Comparison of ENCODE assay signal across 20 cellular contexts in genomic region chr3:129487183-129487867, GRCh38. TPM values are rescaled to one million over a fixed set of nuclear protein-coding genes. Genes with fewer than 3 reads are reported as not detected.
DNase-seq lines count a peak whose midpoint lies in the region; ATAC-seq and TF ChIP-seq lines count a peak whose summit lies in the region.
"Had no signal": no experiment of that assay in that cellular context is flagged by ENCODE, and none has a peak within 500 bp of the region (broad histone marks: within the 10 kb centered on the region; RNA-seq: fewer than 3 reads in every experiment).

No MANE protein-coding gene starts in this region.

- no peak overlapping the region for H4K8ac ChIP-seq in mesenchymal stem cell (ENCODE audit: low read length)

- peak overlapping the region in 1 of 2 experiments; percentile 28 for H3K18ac ChIP-seq in mesenchymal stem cell (ENCODE audit: low read depth in 1 of 2, low read length in 2 of 2)

- no peak overlapping the region for H3K14ac ChIP-seq in mesenchymal stem cell (ENCODE audit: low read length in 2 of 2)

- no peaks in the 10 kb centered on the region for H3K9me2 ChIP-seq in GM23248 (ENCODE audit: insufficient read depth)

- intact Hi-C loops in ascending aorta (cut with DNase I): no loop called here

- H3K79me2 ChIP-seq in GM23248 (ENCODE audit: insufficient read depth): no peaks in the 10 kb centered on the region

- H3K4me3 ChIP-seq in GM23248 (no peak overlapping the region), ascending aorta (no peak overlapping the region), mesenchymal stem cell (ENCODE audit: insufficient read depth in 1 of 2, low read depth in 1 of 2, low read length in 2 of 2) (no peak overlapping the region), subcutaneous abdominal adipose tissue (ENCODE audit: low read depth in 1 of 5, low read length in 5 of 5) (no peak overlapping the region)
- H3K4me3 ChIP-seq: esophagus muscularis mucosa, heart right ventricle, MG63 had no signal

- H3K4me1 ChIP-seq in GM23248 (ENCODE audit: insufficient read depth): peaks cover 39% of the 10 kb centered on the region
- H3K4me1 ChIP-seq in ascending aorta: peaks cover 17 to 33% of the 10 kb centered on the region in 2 donors
- peaks cover 14% of the 10 kb centered on the region for H3K4me1 ChIP-seq in mesenchymal stem cell (ENCODE audit: control insufficient read depth, insufficient read depth, low read depth, low read length)
- peaks cover 26 to 53% (median 48%) of the 10 kb centered on the region in 5 donors for H3K4me1 ChIP-seq in subcutaneous abdominal adipose tissue (ENCODE audit: control insufficient read depth in 5 of 5, insufficient read depth in 5 of 5, low read length in 5 of 5)
- H3K4me1 ChIP-seq: Caco-2 had no signal

- WGBS in GM23248 (ENCODE audit: low coverage in 1 of 2, low lambda C conversion rate in 2 of 2, missing lambda C conversion rate in 2 of 2), 2 experiments: 90 to 91% methylated on average over 13 of the region's 13 CpGs
- 94% methylated on average over 13 of the region's 13 CpGs for WGBS in mesenchymal stem cell

- peak overlapping the region; percentile 75 for H3K9ac ChIP-seq in GM23248
- peak overlapping the region; percentile 84 for H3K9ac ChIP-seq in mesenchymal stem cell (ENCODE audit: low read length)
- peak overlapping the region in 2 of 5 donors; percentile 8 to 34 for H3K9ac ChIP-seq in subcutaneous abdominal adipose tissue (ENCODE audit: low read length in 5 of 5)

- H3K4me2 ChIP-seq in GM23248 (ENCODE audit: unreplicated experiment) (peak overlapping the region; percentile 79), mesenchymal stem cell (ENCODE audit: low read length, poor library complexity, severe bottlenecking) (no peak overlapping the region)

- in situ Hi-C loops in GM23248 (cut with MboI) (loop anchor here (25.0 kb wide), 1 partner anchor 325 kb away; no protein-coding TSS in a partner anchor), GM13976 (cut with MboI; ENCODE audit: low sequenced_read_pairs, unreplicated experiment) (loop anchor here (25.0 kb wide), 1 partner anchor 350 kb away; no protein-coding TSS in a partner anchor)

- no peaks in the 10 kb centered on the region for H3K9me3 ChIP-seq in GM23248 (ENCODE audit: low read depth)
- H3K9me3 ChIP-seq in ascending aorta: no peaks in the 10 kb centered on the region
- no peaks in the 10 kb centered on the region for H3K9me3 ChIP-seq in mesenchymal stem cell (ENCODE audit: control insufficient read depth, low read length)
- no peaks in the 10 kb centered on the region for H3K9me3 ChIP-seq in subcutaneous abdominal adipose tissue (ENCODE audit: control insufficient read depth in 5 of 5, low read length in 5 of 5)
- H3K9me3 ChIP-seq: Caco-2, esophagus muscularis mucosa, heart right ventricle, MG63 had no signal

- peak overlapping the region; percentile 41 for H4K91ac ChIP-seq in mesenchymal stem cell (ENCODE audit: low read length)

- H2BK15ac ChIP-seq in mesenchymal stem cell (ENCODE audit: low read depth, poor library complexity, severe bottlenecking): no peak overlapping the region

- TF ChIP-seq POLR2A in GM18505 (IDR thresholded peaks at IDR 0.05; ENCODE audit: borderline replicate concordance, extremely low read depth, insufficient read depth, insufficient read length): no peak

- H3K36me3 ChIP-seq in GM23248 (ENCODE audit: low read depth) (no peaks in the 10 kb centered on the region), ascending aorta (peaks cover 5 to 25% of the 10 kb centered on the region in 2 donors), mesenchymal stem cell (ENCODE audit: control insufficient read depth in 1 of 2, insufficient read depth in 2 of 2, low read depth in 1 of 2, low read length in 2 of 2) (peaks cover 23 to 24% of the 10 kb centered on the region in 2 experiments), subcutaneous abdominal adipose tissue (ENCODE audit: control insufficient read depth in 5 of 5, insufficient read depth in 5 of 5, low read length in 5 of 5) (peaks cover 0 to 20% (median 3%) of the 10 kb centered on the region in 5 donors)

- peak overlapping the region in 1 of 2 experiments; percentile 58 for H2BK12ac ChIP-seq in mesenchymal stem cell (ENCODE audit: low read length in 2 of 2)

- peak overlapping the region; percentile 97 for H3K27ac ChIP-seq in GM23248
- peak overlapping the region; percentile 83 for H3K27ac ChIP-seq in ascending aorta
- H3K27ac ChIP-seq in mesenchymal stem cell (ENCODE audit: low read length, poor library complexity, severe bottlenecking): no peak overlapping the region
- peak overlapping the region; percentile 95 for H3K27ac ChIP-seq in subcutaneous abdominal adipose tissue (ENCODE audit: low read depth, low read length)
- H3K27ac ChIP-seq: VCaP had no signal

- no peak for ATAC-seq in GM18505 (IDR thresholded peaks at IDR 0.05; ENCODE audit: unreplicated experiment)
- ATAC-seq: activated CD8-positive, alpha-beta T cell treated with anti-CD3 and anti-CD28 coated beads for 36 hours; heart right ventricle had no signal

- no peak overlapping the region for H2BK5ac ChIP-seq in mesenchymal stem cell (ENCODE audit: low read depth, low read length, poor library complexity, severe bottlenecking)

- no peak overlapping the region for H2AK5ac ChIP-seq in mesenchymal stem cell (ENCODE audit: low read length, severe bottlenecking)

- no peak overlapping the region for H3K4ac ChIP-seq in mesenchymal stem cell (ENCODE audit: low read depth in 1 of 2, low read length in 2 of 2)

- peaks cover 45% of the 10 kb centered on the region for H3F3A ChIP-seq in GM23248 (ENCODE audit: insufficient read depth)

- H3K23ac ChIP-seq in mesenchymal stem cell (ENCODE audit: low read length in 2 of 2): no peak overlapping the region

- H3K79me1 ChIP-seq in mesenchymal stem cell (replicated peaks; ENCODE audit: low read length, poor library complexity, severe bottlenecking): no peaks in the 10 kb centered on the region

- H3K27me3 ChIP-seq in GM23248 (replicated peaks; ENCODE audit: insufficient read depth) (no peaks in the 10 kb centered on the region), ascending aorta (no peaks in the 10 kb centered on the region), mesenchymal stem cell (ENCODE audit: control insufficient read depth in 1 of 2, insufficient read depth in 1 of 2, low read length in 2 of 2) (no peaks in the 10 kb centered on the region), subcutaneous abdominal adipose tissue (ENCODE audit: control insufficient read depth in 5 of 5, insufficient read depth in 4 of 5, low read length in 5 of 5) (no peaks in the 10 kb centered on the region)
- H3K27me3 ChIP-seq: esophagus muscularis mucosa, heart right ventricle, MG63 had no signal

- H2AFZ ChIP-seq in GM23248 (no peak overlapping the region), mesenchymal stem cell (ENCODE audit: low read depth, low read length) (no peak overlapping the region)

- TF ChIP-seq CTCF in ascending aorta (IDR thresholded peaks at IDR 0.05) (no peak), GM13976 (IDR thresholded peaks at IDR 0.05; ENCODE audit: borderline replicate concordance, control extremely low read depth, extremely low read depth, insufficient read depth, missing control alignments) (no peak)

- H4K20me1 ChIP-seq in GM23248 (ENCODE audit: insufficient read depth): no peaks in the 10 kb centered on the region

- no peak overlapping the region for H2BK120ac ChIP-seq in mesenchymal stem cell (ENCODE audit: low read depth, low read length)

- no peak for DNase-seq in GM23248
- no peak for DNase-seq in ascending aorta (ENCODE audit: low spot score in 2 of 2)
- no peak for DNase-seq in mesenchymal stem cell
- no peak for DNase-seq in amygdala (lab: John Stamatoyannopoulos, UW)
- DNase-seq in KG1 (lab: John Stamatoyannopoulos, UW): no peak
- DNase-seq in GM13976 (ENCODE audit: low spot score): no peak
- DNase-seq: activated CD8-positive, alpha-beta T cell treated with anti-CD3 and anti-CD28 coated beads for 36 hours; Caco-2; heart right ventricle; kidney; MG63; NCI-H1930; NCI-H748 treated with DMSO at 0.1 percent for 48 hours had no signal

RNA-seq across cellular contexts. Expression of gene RHO, which starts 41.1 kb away (rescaled TPM):
- not detected in 2 replicates for total RNA-seq in GM23248 (2014; rRNA removed; shearing (Covaris generic))
- not detected in 2 replicates for polyA plus RNA-seq in GM23248 (2016; fragmentation: Nextera tagmentation; extraction: Ambion mirVana)
- not detected for total RNA-seq in ascending aorta
- polyA plus RNA-seq in mesenchymal stem cell (2013, experiment 1 of 2): not detected
- not detected for polyA plus RNA-seq in mesenchymal stem cell (2013, experiment 2 of 2)
- total RNA-seq: activated CD8-positive, alpha-beta T cell treated with anti-CD3 and anti-CD28 coated beads for 36 hours; Caco-2; esophagus muscularis mucosa; H4; heart right ventricle; kidney; posterior vena cava; ureter had no signal
- polyA plus RNA-seq: heart right ventricle had no signal

RNA-seq across cellular contexts. Expression of gene IFT122, which starts 47.3 kb away (rescaled TPM):
- 16.3 and 25.4 TPM in 2 replicates for total RNA-seq in GM23248 (2014; rRNA removed; shearing (Covaris generic))
- 13.5 and 16.1 TPM in 2 replicates for polyA plus RNA-seq in GM23248 (2016; fragmentation: Nextera tagmentation; extraction: Ambion mirVana)
- 51.1 TPM for total RNA-seq in ascending aorta
- polyA plus RNA-seq in mesenchymal stem cell (2013, experiment 1 of 2): 8.0 TPM
- polyA plus RNA-seq in mesenchymal stem cell (2013, experiment 2 of 2): 8.2 TPM

RNA-seq across cellular contexts. Expression of gene MBD4, which starts 47.6 kb away (rescaled TPM):
- total RNA-seq in GM23248 (2014; rRNA removed; shearing (Covaris generic)): 27.2 and 49.8 TPM in 2 replicates
- polyA plus RNA-seq in GM23248 (2016; fragmentation: Nextera tagmentation; extraction: Ambion mirVana): 36.2 and 36.8 TPM in 2 replicates
- total RNA-seq in ascending aorta: 57.6 TPM
- 32.0 TPM for polyA plus RNA-seq in mesenchymal stem cell (2013, experiment 1 of 2)
- polyA plus RNA-seq in mesenchymal stem cell (2013, experiment 2 of 2): 31.3 TPM

RNA-seq across cellular contexts. Expression of gene H1-8, which starts 55.6 kb away (rescaled TPM):
- total RNA-seq in GM23248 (2014; rRNA removed; shearing (Covaris generic)): not detected in 2 replicates
- polyA plus RNA-seq in GM23248 (2016; fragmentation: Nextera tagmentation; extraction: Ambion mirVana): not detected in 2 replicates
- total RNA-seq in ascending aorta: not detected
- not detected for polyA plus RNA-seq in mesenchymal stem cell (2013, experiment 1 of 2)
- polyA plus RNA-seq in mesenchymal stem cell (2013, experiment 2 of 2): not detected
- total RNA-seq: activated CD8-positive, alpha-beta T cell treated with anti-CD3 and anti-CD28 coated beads for 36 hours; Caco-2; esophagus muscularis mucosa; H4; heart right ventricle; kidney; posterior vena cava; ureter had no signal
- polyA plus RNA-seq: heart right ventricle had no signal

RNA-seq across cellular contexts. Expression of gene EFCAB12, which starts 58.9 kb away (rescaled TPM):
- total RNA-seq in GM23248 (2014; rRNA removed; shearing (Covaris generic)): not detected in 2 replicates
- polyA plus RNA-seq in GM23248 (2016; fragmentation: Nextera tagmentation; extraction: Ambion mirVana): not detected in 2 replicates
- not detected for total RNA-seq in ascending aorta
- 0.39 TPM for polyA plus RNA-seq in mesenchymal stem cell (2013, experiment 1 of 2)
- 0.42 TPM for polyA plus RNA-seq in mesenchymal stem cell (2013, experiment 2 of 2)
